ENCODE assay signal across 10 cellular contexts in genomic region chr3:195802261-195802701, GRCh38. TPM values are rescaled to one million over a fixed set of nuclear protein-coding genes. Genes with fewer than 3 reads are reported as not detected.
DNase-seq lines count a peak whose midpoint lies in the region; ATAC-seq, FAIRE-seq and TF ChIP-seq lines count a peak whose summit lies in the region.
"Had no signal": no experiment of that assay in that cellular context is flagged by ENCODE, and none has a peak within 500 bp of the region (broad histone marks: within the 10 kb centered on the region; RNA-seq: fewer than 3 reads in every experiment).

No MANE protein-coding gene starts in this region.

- H3K36me3 ChIP-seq in BLaER1 treated with 17β-estradiol and CSF1 and Interleukin-3, amounts not matched to agents 10 nM and 100 nM: no peaks in the 10 kb centered on the region
- H3K36me3 ChIP-seq in KOPT-K1 (ENCODE audit: insufficient read depth, low read length) (no peaks in the 10 kb centered on the region), osteoblast (ENCODE audit: insufficient read depth, low read length) (no peaks in the 10 kb centered on the region)
- H3K36me3 ChIP-seq: thoracic aorta had no signal

- peak overlapping the region in 9 of 11 experiments; percentile 12 to 70 (median 45); a peak in 15 of 22 replicates for H3K27ac ChIP-seq in BLaER1 treated with 17β-estradiol and CSF1 and Interleukin-3, amounts not matched to agents 10 nM and 100 nM
- H3K27ac ChIP-seq in KOPT-K1 (ENCODE audit: low read depth, low read length, poor library complexity, severe bottlenecking) (peak overlapping the region; percentile 91), angular gyrus (ENCODE audit: low read depth, low read length) (peak overlapping the region; percentile 45), osteoblast (ENCODE audit: low read depth, low read length) (no peak overlapping the region)
- H3K27ac ChIP-seq: SK-N-MC, thoracic aorta had no signal

- H3K4me3 ChIP-seq in BLaER1 treated with 17β-estradiol and CSF1 and Interleukin-3, amounts not matched to agents 10 nM and 100 nM: peak overlapping the region; percentile 2 to 53 (median 31); a peak in 10 of 20 replicates
- H3K4me3 ChIP-seq in osteoblast (ENCODE audit: insufficient read depth, low read length): no peak overlapping the region
- H3K4me3 ChIP-seq: SK-N-MC had no signal

- TF ChIP-seq CTCF in osteoblast (IDR thresholded peaks at IDR 0.05; ENCODE audit: extremely low read depth, low read depth, low read length) (no peak), GM10248 (IDR thresholded peaks at IDR 0.05; ENCODE audit: control extremely low read depth, extremely low read depth, low read depth, missing control alignments) (no peak)

- CTCF ChIA-PET in GM10248 (lab: Yijun Ruan, JAX): no interaction called here

- H3K9ac ChIP-seq in BLaER1 treated with 17β-estradiol and CSF1 and Interleukin-3, amounts not matched to agents 10 nM and 100 nM: peak overlapping the region; percentile 12 to 67 (median 28); a peak in 17 of 22 replicates

- peak overlapping the region; percentile 73 to 99 (median 87) for H3K4me2 ChIP-seq in BLaER1 treated with 17β-estradiol and CSF1 and Interleukin-3, amounts not matched to agents 10 nM and 100 nM
- no peak overlapping the region for H3K4me2 ChIP-seq in osteoblast (ENCODE audit: insufficient read depth, low read length)

- peaks cover 46 to 76% (median 74%) of the 10 kb centered on the region in 10 experiments for H3K4me1 ChIP-seq in BLaER1 treated with 17β-estradiol and CSF1 and Interleukin-3, amounts not matched to agents 10 nM and 100 nM
- H3K4me1 ChIP-seq in osteoblast (ENCODE audit: insufficient read depth, low read length): no peaks in the 10 kb centered on the region

- ATAC-seq in left ventricle myocardium superior: no peak

- H4K20me1 ChIP-seq in BLaER1 treated with 17β-estradiol and CSF1 and Interleukin-3, amounts not matched to agents 10 nM and 100 nM: no peaks in the 10 kb centered on the region; a peak in 1 of 22 replicates
- H4K20me1 ChIP-seq in osteoblast (ENCODE audit: insufficient read depth, low read length): no peaks in the 10 kb centered on the region

- no peaks in the 10 kb centered on the region for H3K79me2 ChIP-seq in osteoblast (ENCODE audit: insufficient read depth, low read length)

- DNase-seq in osteoblast (ENCODE audit: insufficient read length, low spot score, missing footprints) (peak; percentile 26), GM10248 (ENCODE audit: extremely low spot score) (no peak), midbrain (lab: John Stamatoyannopoulos, UW) (no peak), left ventricle myocardium superior (no peak), RCC 7860 (ENCODE audit: low spot score) (no peak)

- H3K27me3 ChIP-seq in BLaER1 treated with 17β-estradiol and CSF1 and Interleukin-3, amounts not matched to agents 10 nM and 100 nM: peaks cover 0 to 42% (median 0%) of the 10 kb centered on the region in 11 experiments; a peak in 5 of 22 replicates
- peaks cover 42% of the 10 kb centered on the region for H3K27me3 ChIP-seq in osteoblast (ENCODE audit: insufficient read depth, low read length)

- intact Hi-C loops in left ventricle myocardium superior (cut with micrococcal nuclease): no loop called here

- no peak overlapping the region for H2AFZ ChIP-seq in osteoblast (ENCODE audit: low read length)

- POLR2A ChIA-PET in GM10248 (lab: Yijun Ruan, JAX): no interaction called here

- no peaks in the 10 kb centered on the region for H3K9me3 ChIP-seq in BLaER1 treated with 17β-estradiol and CSF1 and Interleukin-3, amounts not matched to agents 10 nM and 100 nM (replicated peaks in 1 of 11)
- H3K9me3 ChIP-seq in KOPT-K1 (ENCODE audit: insufficient read depth, low read length, poor library complexity, severe bottlenecking) (no peaks in the 10 kb centered on the region), osteoblast (ENCODE audit: low read depth, low read length) (no peaks in the 10 kb centered on the region)
- H3K9me3 ChIP-seq: thoracic aorta had no signal

- FAIRE-seq in RCC 7860 (lab: Jason Lieb, UNC): no peak

RNA-seq across cellular contexts. Expression of gene MUC4, which starts 9.4 kb away (rescaled TPM):
- total RNA-seq in osteoblast (not detected in 2 replicates), left ventricle myocardium superior (not detected)
- total RNA-seq: thoracic aorta had no signal
